33 cellular contexts compared by ENCODE assay signal in the genomic region with DNA sequence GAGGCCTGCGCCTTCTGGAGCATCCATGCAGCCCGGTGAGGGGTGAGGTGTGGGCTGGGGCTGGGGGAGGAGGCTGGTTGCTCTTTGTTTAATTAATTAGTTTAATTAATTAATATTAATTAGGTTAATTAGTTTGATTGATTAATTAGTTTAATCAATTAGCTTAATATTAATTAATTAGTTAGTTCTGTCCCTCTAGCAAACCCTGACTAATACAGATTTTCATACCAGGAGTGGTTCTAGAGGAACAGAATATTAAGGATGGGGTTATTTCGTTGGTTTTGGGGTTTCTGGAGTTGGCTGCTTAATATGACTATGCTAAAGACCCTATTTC. TPM values are rescaled to one million over a fixed set of nuclear protein-coding genes. Genes with fewer than 3 reads are reported as not detected.
"Had no signal": no experiment of that assay in that cellular context is flagged by ENCODE, and none has a peak within 500 bp of the region (broad histone marks: within the 10 kb centered on the region; RNA-seq: fewer than 3 reads in every experiment).

No MANE protein-coding gene starts in this region.

- H3K4me1 ChIP-seq: parathyroid adenoma, psoas muscle, right lobe of liver, sigmoid colon, tibial nerve, upper lobe of left lung, vagina had no signal

- H3K27ac ChIP-seq: ovary, parathyroid adenoma, psoas muscle, right lobe of liver, sigmoid colon, thoracic aorta, thyroid gland, tibial nerve, upper lobe of left lung, vagina had no signal

- H3K27me3 ChIP-seq: ovary, right lobe of liver, stomach, thyroid gland, tibial nerve, upper lobe of left lung, vagina had no signal

- H3K9me3 Mint-ChIP-seq: natural killer cell treated with Interleukin-12 subunit alpha and Interleukin-12 subunit beta and Interleukin-15 and Interleukin-18, amount 100 ng/mL, for 72 hours; stimulated activated effector memory CD8-positive, alpha-beta T cell treated with anti-CD3 and anti-CD28 coated beads, Interleukin-12 subunit alpha, Interleukin-12 subunit beta, amount 100 ng/mL, for 72 hours had no signal

- H3K27ac Mint-ChIP-seq: naive thymus-derived CD8-positive, alpha-beta T cell; natural killer cell treated with Interleukin-12 subunit alpha and Interleukin-12 subunit beta and Interleukin-15 and Interleukin-18, amount 100 ng/mL, for 72 hours; nephron progenitor cell; progenitor cell of endocrine pancreas; stimulated activated effector memory CD8-positive, alpha-beta T cell treated with anti-CD3 and anti-CD28 coated beads, Interleukin-12 subunit alpha, Interleukin-12 subunit beta, amount 100 ng/mL, for 72 hours; stimulated activated naive B cell treated with anti-CD40 and anti-IgM and Interleukin-4, amounts not matched to agents 10 μg/mL and 1 μg/mL and 100 μg/mL, for 72 hours; stimulated activated naive CD8-positive, alpha-beta T cell treated with anti-CD3 and anti-CD28 coated beads, Interleukin-15, Interleukin-2, amounts not matched to agents 100 ng/mL and 50 ng/mL, for 24 hours had no signal

- H3K4me1 Mint-ChIP-seq: naive thymus-derived CD8-positive, alpha-beta T cell; neural crest cell; stimulated activated effector memory CD8-positive, alpha-beta T cell treated with anti-CD3 and anti-CD28 coated beads, Interleukin-12 subunit alpha, Interleukin-12 subunit beta, amount 100 ng/mL, for 72 hours; stimulated activated naive B cell treated with anti-CD40 and anti-IgM and Interleukin-4, amounts not matched to agents 10 μg/mL and 1 μg/mL and 100 μg/mL, for 72 hours had no signal

- H3K36me3 Mint-ChIP-seq: natural killer cell treated with Interleukin-12 subunit alpha and Interleukin-12 subunit beta and Interleukin-15 and Interleukin-18, amount 100 ng/mL, for 72 hours; stimulated activated effector memory CD8-positive, alpha-beta T cell treated with anti-CD3 and anti-CD28 coated beads, Interleukin-12 subunit alpha, Interleukin-12 subunit beta, amount 100 ng/mL, for 72 hours had no signal

- H3K36me3 ChIP-seq: ovary, right lobe of liver, sigmoid colon, thoracic aorta, thyroid gland, tibial nerve, upper lobe of left lung, vagina had no signal

- H3K4me3 ChIP-seq: ovary, psoas muscle, right lobe of liver, sigmoid colon, stomach, thoracic aorta, thyroid gland, tibial nerve, upper lobe of left lung, vagina had no signal

- H3K9me3 ChIP-seq: ovary, thyroid gland, vagina had no signal

- DNase-seq: naive thymus-derived CD8-positive, alpha-beta T cell; nephron progenitor cell; occipital lobe; ovary; psoas muscle; right cardiac atrium; right lobe of liver; small intestine; stimulated activated CD4-positive, alpha-beta T cell treated with anti-CD3 and anti-CD28 coated beads, Interleukin-15, amount 100 ng/mL, for 24 hours; stimulated activated CD4-positive, alpha-beta T cell treated with anti-CD3 and anti-CD28 coated beads, Interleukin-2, amount 100 ng/mL, for 24 hours; stimulated activated CD4-positive, alpha-beta T cell treated with anti-CD3 and anti-CD28 coated beads, Interleukin-2, amount 100 ng/mL, for 48 hours; stimulated activated CD4-positive, alpha-beta T cell treated with anti-CD3 and anti-CD28 coated beads, Interleukin-4, amount 100 ng/mL, for 24 hours; stimulated activated naive B cell treated with anti-CD40 and anti-IgM and Interleukin-4, amounts not matched to agents 10 μg/mL and 1 μg/mL and 100 μg/mL, for 72 hours; stimulated activated naive CD4-positive, alpha-beta T cell treated with Interleukin-2 at 50 U/mL for 16 hours; stomach; thyroid gland; trophoblast cell had no signal

- H3K4me3 Mint-ChIP-seq: naive thymus-derived CD8-positive, alpha-beta T cell; natural killer cell treated with Interleukin-12 subunit alpha and Interleukin-12 subunit beta and Interleukin-15 and Interleukin-18, amount 100 ng/mL, for 72 hours; nephron progenitor cell; neural crest cell; stimulated activated effector memory CD8-positive, alpha-beta T cell treated with anti-CD3 and anti-CD28 coated beads, Interleukin-12 subunit alpha, Interleukin-12 subunit beta, amount 100 ng/mL, for 72 hours; stimulated activated naive B cell treated with anti-CD40 and anti-IgM and Interleukin-4, amounts not matched to agents 10 μg/mL and 1 μg/mL and 100 μg/mL, for 72 hours; stimulated activated naive CD8-positive, alpha-beta T cell treated with anti-CD3 and anti-CD28 coated beads, Interleukin-15, Interleukin-2, amounts not matched to agents 100 ng/mL and 50 ng/mL, for 24 hours had no signal

- ATAC-seq: naive thymus-derived CD8-positive, alpha-beta T cell; psoas muscle; right cardiac atrium; right lobe of liver; stimulated activated effector memory CD8-positive, alpha-beta T cell treated with anti-CD3 and anti-CD28 coated beads, Interleukin-12 subunit alpha, Interleukin-12 subunit beta, amount 100 ng/mL, for 72 hours; stimulated activated naive B cell treated with anti-CD40 and anti-IgM and Interleukin-4, amounts not matched to agents 10 μg/mL and 1 μg/mL and 100 μg/mL, for 72 hours had no signal

- H3K9ac ChIP-seq: parathyroid adenoma had no signal

- H2AFZ ChIP-seq: parathyroid adenoma had no signal

RNA-seq across cellular contexts. Expression of a gene that starts 14.1 kb away (rescaled TPM):
- total RNA-seq: naive thymus-derived CD8-positive, alpha-beta T cell; occipital lobe; ovary; psoas muscle; renal cortical epithelial cell; right cardiac atrium; right lobe of liver; sigmoid colon; skeletal muscle tissue; subcutaneous adipose tissue; temporal lobe; thoracic aorta; tibial nerve; upper lobe of left lung; ureter; vagina had no signal
- polyA plus RNA-seq: naive thymus-derived CD8-positive, alpha-beta T cell; psoas muscle; right cardiac atrium had no signal
